ENCODE assay signal across 16 cellular contexts in the genomic region with DNA sequence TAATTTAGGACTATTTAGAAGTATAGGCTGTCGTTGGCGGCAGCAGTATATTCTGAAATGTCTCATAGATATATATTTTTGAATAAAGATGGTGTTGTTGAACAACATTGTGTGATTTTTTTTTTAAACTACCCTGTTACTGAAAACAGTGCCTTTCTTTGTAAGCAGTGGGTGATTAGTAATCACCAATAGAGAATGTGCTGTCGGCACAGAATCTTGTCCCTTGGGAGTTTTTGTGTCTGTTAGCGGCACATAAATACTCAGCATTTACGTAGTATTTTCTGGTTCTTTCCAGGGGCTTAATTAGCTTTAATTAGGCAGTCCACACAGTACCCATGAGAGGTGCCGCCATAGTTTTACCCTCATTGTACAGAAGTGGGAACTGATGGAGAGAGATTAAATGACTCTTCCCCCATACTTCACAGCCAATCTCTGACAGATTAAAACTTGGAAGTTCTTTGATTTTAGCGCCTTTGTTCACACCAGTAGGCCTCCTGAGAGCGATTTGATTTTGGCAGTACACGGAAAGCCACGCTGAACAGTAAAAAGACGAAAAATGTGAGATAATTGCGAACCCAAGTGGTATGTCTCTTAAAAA. TPM values are rescaled to one million over a fixed set of nuclear protein-coding genes. Genes with fewer than 3 reads are reported as not detected.
DNase-seq lines count a peak whose midpoint lies in the region; ATAC-seq, FAIRE-seq and TF ChIP-seq lines count a peak whose summit lies in the region.
"Had no signal": no experiment of that assay in that cellular context is flagged by ENCODE, and none has a peak within 500 bp of the region (broad histone marks: within the 10 kb centered on the region; RNA-seq: fewer than 3 reads in every experiment).

No MANE protein-coding gene starts in this region.

- intact Hi-C loops in A673 (cut with micrococcal nuclease; ENCODE audit: unreplicated experiment) = no loop called here
- intact Hi-C loops in dorsolateral prefrontal cortex (cut with DNase I) = no loop called here

- peak; percentile 79 for FAIRE-seq in GM19239 (lab: Jason Lieb, UNC)
- FAIRE-seq: astrocyte, small intestine had no signal

- H3K9me3 ChIP-seq in A673 (ENCODE audit: low read depth, low read length, poor library complexity, severe bottlenecking) = no peaks in the 10 kb centered on the region
- peaks cover 4% of the 10 kb centered on the region for H3K9me3 ChIP-seq in mesodermal cell (ENCODE audit: control insufficient read depth, low read length)

- H3K27me3 ChIP-seq in A673 (replicated peaks; ENCODE audit: insufficient read depth, low read depth, low read length, poor library complexity) (no peaks in the 10 kb centered on the region), dorsolateral prefrontal cortex (no peaks in the 10 kb centered on the region)

- H3K36me3 ChIP-seq in A673 (ENCODE audit: insufficient read depth, low read length, poor library complexity, severe bottlenecking) = peaks cover 21% of the 10 kb centered on the region
- H3K36me3 ChIP-seq in mesodermal cell (ENCODE audit: control insufficient read depth, insufficient read depth, low read length) = peaks cover 59% of the 10 kb centered on the region

- BruUV-seq in A673 (replicated peaks; lab: Mats Ljungman, UMichigan) = no TSS peak

- WGBS in mesodermal cell (ENCODE audit: insufficient coverage in 2 of 2), 2 experiments = 93 to 99% methylated on average over 6 to 9 of the region's 12 CpGs

- DNase-seq in A673 (ENCODE audit: low spot score) = peak; percentile 58
- no peak for DNase-seq in GM19239 (ENCODE audit: insufficient read length, low spot score)
- no peak for DNase-seq in dorsolateral prefrontal cortex
- DNase-seq in middle frontal gyrus (ENCODE audit: extremely low spot score, low spot score) = no peak
- DNase-seq in NCI-H187 (lab: John Stamatoyannopoulos, UW) = no peak
- DNase-seq in activated CD4-positive, CD25-positive, alpha-beta regulatory T cell treated with anti-CD3 and anti-CD28 coated beads, Interleukin-2, amount 50 U/mL, for 72 hours = no peak
- DNase-seq: activated CD8-positive, alpha-beta memory T cell treated with anti-CD3 and anti-CD28 coated beads, Interleukin-2, amount 50 U/mL, for 48 hours; AML-193; GDM1; GM23248; NCI-H1105; T1000 had no signal

- H3K27ac ChIP-seq in A673 (ENCODE audit: low read depth, low read length, poor library complexity, severe bottlenecking) (peak overlapping the region; percentile 49), dorsolateral prefrontal cortex (peak overlapping the region in 31 of 59 donors; percentile 0 to 72 (median 28)), mesodermal cell (ENCODE audit: low read depth, low read length, severe bottlenecking) (peak overlapping the region; percentile 51)
- H3K27ac ChIP-seq: GM23248 had no signal

- H3K4me3 ChIP-seq in A673 (ENCODE audit: low read depth, low read length, poor library complexity, severe bottlenecking) = no peak overlapping the region
- H3K4me3 ChIP-seq in dorsolateral prefrontal cortex = no peak overlapping the region
- H3K4me3 ChIP-seq in mesodermal cell (ENCODE audit: extremely low read depth, insufficient read depth, low read length, poor library complexity, severe bottlenecking) = no peak overlapping the region
- H3K4me3 ChIP-seq: GM23248 had no signal

- no peak for ATAC-seq in HG02571 (IDR thresholded peaks at IDR 0.05; ENCODE audit: unreplicated experiment)

- H3K4me1 ChIP-seq in A673 (ENCODE audit: insufficient read depth, low read length, poor library complexity, severe bottlenecking) (peaks cover 41% of the 10 kb centered on the region), mesodermal cell (ENCODE audit: control insufficient read depth, insufficient read depth, low read length, poor library complexity, severe bottlenecking) (peaks cover 32% of the 10 kb centered on the region)

- POLR2A ChIA-PET in A673 (lab: Charles Lee; ENCODE audit: low non-redundant PET) = no interaction called here

- CTCF ChIA-PET in A673 (lab: Charles Lee) = interaction anchor here (0.7 kb wide), 1 partner anchor 897 kb away, joined by 5 read pairs; no protein-coding TSS in a partner anchor

- TF ChIP-seq CTCF in A673 (conservative IDR thresholded peaks at IDR 0.05; ENCODE audit: low read depth, low read length) (no peak), dorsolateral prefrontal cortex (IDR thresholded peaks at IDR 0.05 in 54 of 56, conservative IDR thresholded peaks at IDR 0.05 in 2 of 56; ENCODE audit: low read depth in 1 of 56, partially characterized antibody in 56 of 56) (no peak)

RNA-seq across cellular contexts. Expression of gene RPRD1B, which starts 58.8 kb away (rescaled TPM):
- total RNA-seq in A673 (2021) (36.1 and 38.7 TPM in 2 replicates), dorsolateral prefrontal cortex (10 to 100 TPM; 25.4 to 59.2 (median 41.5) TPM)
- polyA plus RNA-seq in mesodermal cell (2013, experiment 1 of 2) = 26.1 TPM
- 22.9 TPM for polyA plus RNA-seq in mesodermal cell (2013, experiment 2 of 2)

RNA-seq across cellular contexts. Expression of gene TTI1, which starts 59.1 kb away (rescaled TPM):
- total RNA-seq in A673 (2021) (37.3 and 40.3 TPM in 2 replicates), dorsolateral prefrontal cortex (10 to 100 TPM; 17.1 to 36.0 (median 23.2) TPM)
- polyA plus RNA-seq in mesodermal cell (2013, experiment 1 of 2) = 26.1 TPM
- 25.1 TPM for polyA plus RNA-seq in mesodermal cell (2013, experiment 2 of 2)
